ENCODE assay signal across 17 cellular contexts in genomic region chr22:26318975-26319374, GRCh38.
DNase-seq lines count a peak whose midpoint lies in the region; ATAC-seq and TF ChIP-seq lines count a peak whose summit lies in the region.
"Had no signal": no experiment of that assay in that cellular context is flagged by ENCODE, and none has a peak within 500 bp of the region (broad histone marks: within the 10 kb centered on the region; RNA-seq: fewer than 3 reads in every experiment).

No MANE protein-coding gene starts in this region.

- no peak overlapping the region for H3K4me3 Mint-ChIP-seq in activated naive CD4-positive, alpha-beta T cell treated with anti-CD3 and anti-CD28 coated beads, Interleukin-2, amount 10 ng/mL, durations not matched to agents 7 days and 5 days
- H3K4me3 Mint-ChIP-seq in activated T-cell treated with anti-CD3 and anti-CD28 coated beads, Interleukin-2, amount 50 U/mL, for 72 hours: no peak overlapping the region
- H3K4me3 Mint-ChIP-seq in activated T-helper 2 cell treated with anti-CD3 and anti-CD28 coated beads, Interferon-gamma antibody, Interleukin-2, Interleukin-4, amounts not matched to agents 10 μg/mL and 5 μg/mL and 100 μg/mL, durations not matched to agents 14 hours and 24 hours and 36 hours (ENCODE audit: low read depth): no peak overlapping the region
- H3K4me3 Mint-ChIP-seq: activated T-cell treated with anti-CD3 and anti-CD28 coated beads, Interleukin-2, amount 50 U/mL, for 24 hours; CD14-positive monocyte; naive thymus-derived CD8-positive, alpha-beta T cell; type B pancreatic cell had no signal

- H3K9me3 Mint-ChIP-seq in activated naive CD4-positive, alpha-beta T cell treated with anti-CD3 and anti-CD28 coated beads, Interleukin-2, amount 10 ng/mL, durations not matched to agents 7 days and 5 days: no peaks in the 10 kb centered on the region
- no peaks in the 10 kb centered on the region for H3K9me3 Mint-ChIP-seq in activated T-cell treated with anti-CD3 and anti-CD28 coated beads, Interleukin-2, amount 50 U/mL, for 72 hours
- no peaks in the 10 kb centered on the region for H3K9me3 Mint-ChIP-seq in activated T-helper 2 cell treated with anti-CD3 and anti-CD28 coated beads, Interferon-gamma antibody, Interleukin-2, Interleukin-4, amounts not matched to agents 10 μg/mL and 5 μg/mL and 100 μg/mL, durations not matched to agents 14 hours and 24 hours and 36 hours
- H3K9me3 Mint-ChIP-seq: activated T-cell treated with anti-CD3 and anti-CD28 coated beads, Interleukin-2, amount 50 U/mL, for 24 hours; naive thymus-derived CD8-positive, alpha-beta T cell; type B pancreatic cell had no signal

- no peak overlapping the region for H3K27ac Mint-ChIP-seq in activated naive CD4-positive, alpha-beta T cell treated with anti-CD3 and anti-CD28 coated beads, Interleukin-2, amount 10 ng/mL, durations not matched to agents 7 days and 5 days
- H3K27ac Mint-ChIP-seq in activated T-cell treated with anti-CD3 and anti-CD28 coated beads, Interleukin-2, amount 50 U/mL, for 72 hours: no peak overlapping the region
- no peak overlapping the region for H3K27ac Mint-ChIP-seq in activated T-helper 2 cell treated with anti-CD3 and anti-CD28 coated beads, Interferon-gamma antibody, Interleukin-2, Interleukin-4, amounts not matched to agents 10 μg/mL and 5 μg/mL and 100 μg/mL, durations not matched to agents 14 hours and 24 hours and 36 hours
- H3K27ac Mint-ChIP-seq: activated T-cell treated with anti-CD3 and anti-CD28 coated beads, Interleukin-2, amount 50 U/mL, for 24 hours; CD14-positive monocyte; naive thymus-derived CD8-positive, alpha-beta T cell; type B pancreatic cell had no signal

- peak; percentile 31 for TF ChIP-seq CTCF in GM10266 (IDR thresholded peaks at IDR 0.05; ENCODE audit: control insufficient read depth, insufficient read depth, low read depth, missing control alignments)

- ATAC-seq in activated T-cell treated with anti-CD3 and anti-CD28 coated beads, Interleukin-2, amount 50 U/mL, for 72 hours (replicated peaks in 1 of 2): no peak
- ATAC-seq: body of pancreas; esophagus mucosa; naive thymus-derived CD8-positive, alpha-beta T cell had no signal

- intact Hi-C loops in activated T-helper 2 cell treated with anti-CD3 and anti-CD28 coated beads, Interferon-gamma antibody, Interleukin-2, Interleukin-4, amounts not matched to agents 10 μg/mL and 5 μg/mL and 100 μg/mL, durations not matched to agents 14 hours and 24 hours and 36 hours (cut with micrococcal nuclease): no loop called here

- CTCF ChIA-PET in activated naive CD4-positive, alpha-beta T cell treated with anti-CD3 and anti-CD28 coated beads, Interleukin-2, amount 10 ng/mL, durations not matched to agents 7 days and 5 days (lab: Charles Lee): interaction anchor here (0.6 kb wide), 1 partner anchor 222 kb away, joined by 3 read pairs; no protein-coding TSS in a partner anchor

- peak; percentile 50 for DNase-seq in AG08395 (ENCODE audit: low spot score)
- DNase-seq in GM10266 (ENCODE audit: extremely low spot score): no peak
- peak; percentile 57 for DNase-seq in NCI-H82 (lab: John Stamatoyannopoulos, UW)
- peak; percentile 13 for DNase-seq in dermis blood vessel endothelial cell
- no peak for DNase-seq in activated naive CD4-positive, alpha-beta T cell treated with anti-CD3 and anti-CD28 coated beads, Interleukin-2, amount 10 ng/mL, durations not matched to agents 7 days and 5 days
- no peak for DNase-seq in activated T-cell treated with anti-CD3 and anti-CD28 coated beads, Interleukin-2, amount 50 U/mL, for 72 hours
- DNase-seq in NCI-H1436 treated with DMSO at 0.1 percent for 48 hours (lab: John Stamatoyannopoulos, UW): no peak
- DNase-seq in activated T-helper 2 cell treated with anti-CD3 and anti-CD28 coated beads, Interferon-gamma antibody, Interleukin-2, Interleukin-4, amounts not matched to agents 10 μg/mL and 5 μg/mL and 100 μg/mL, durations not matched to agents 14 hours and 24 hours and 36 hours (ENCODE audit: low spot score): no peak
- DNase-seq: activated T-cell treated with anti-CD3 and anti-CD28 coated beads, Interleukin-2, amount 50 U/mL, for 24 hours; body of pancreas; islet precursor cell; naive thymus-derived CD8-positive, alpha-beta T cell; NCI-H2029; SHP77 had no signal

- H3K27me3 Mint-ChIP-seq in activated naive CD4-positive, alpha-beta T cell treated with anti-CD3 and anti-CD28 coated beads, Interleukin-2, amount 10 ng/mL, durations not matched to agents 7 days and 5 days: peaks cover 30% of the 10 kb centered on the region
- peaks cover 16% of the 10 kb centered on the region for H3K27me3 Mint-ChIP-seq in activated T-cell treated with anti-CD3 and anti-CD28 coated beads, Interleukin-2, amount 50 U/mL, for 72 hours (ENCODE audit: low read depth)
- peaks cover 10% of the 10 kb centered on the region for H3K27me3 Mint-ChIP-seq in activated T-helper 2 cell treated with anti-CD3 and anti-CD28 coated beads, Interferon-gamma antibody, Interleukin-2, Interleukin-4, amounts not matched to agents 10 μg/mL and 5 μg/mL and 100 μg/mL, durations not matched to agents 14 hours and 24 hours and 36 hours (ENCODE audit: low read depth)

- no peaks in the 10 kb centered on the region for H3K4me1 Mint-ChIP-seq in activated naive CD4-positive, alpha-beta T cell treated with anti-CD3 and anti-CD28 coated beads, Interleukin-2, amount 10 ng/mL, durations not matched to agents 7 days and 5 days
- H3K4me1 Mint-ChIP-seq in activated T-cell treated with anti-CD3 and anti-CD28 coated beads, Interleukin-2, amount 50 U/mL, for 72 hours (ENCODE audit: low read depth): no peaks in the 10 kb centered on the region
- no peaks in the 10 kb centered on the region for H3K4me1 Mint-ChIP-seq in activated T-helper 2 cell treated with anti-CD3 and anti-CD28 coated beads, Interferon-gamma antibody, Interleukin-2, Interleukin-4, amounts not matched to agents 10 μg/mL and 5 μg/mL and 100 μg/mL, durations not matched to agents 14 hours and 24 hours and 36 hours (ENCODE audit: low read depth)
- H3K4me1 Mint-ChIP-seq: CD14-positive monocyte had no signal

- no peaks in the 10 kb centered on the region for H3K36me3 Mint-ChIP-seq in activated naive CD4-positive, alpha-beta T cell treated with anti-CD3 and anti-CD28 coated beads, Interleukin-2, amount 10 ng/mL, durations not matched to agents 7 days and 5 days
- no peaks in the 10 kb centered on the region for H3K36me3 Mint-ChIP-seq in activated T-cell treated with anti-CD3 and anti-CD28 coated beads, Interleukin-2, amount 50 U/mL, for 72 hours (ENCODE audit: insufficient read depth in 2 of 2)
- H3K36me3 Mint-ChIP-seq in activated T-helper 2 cell treated with anti-CD3 and anti-CD28 coated beads, Interferon-gamma antibody, Interleukin-2, Interleukin-4, amounts not matched to agents 10 μg/mL and 5 μg/mL and 100 μg/mL, durations not matched to agents 14 hours and 24 hours and 36 hours (ENCODE audit: low read depth): no peaks in the 10 kb centered on the region
- H3K36me3 Mint-ChIP-seq: CD14-positive monocyte; naive thymus-derived CD8-positive, alpha-beta T cell; type B pancreatic cell had no signal

Comparison
In these comparisons a context has a peak if more than half of its experiments do, and no peak if none do; other contexts are left out.
1. DNase-seq: peak in AG08395 (single experiment), NCI-H82 (single experiment) and dermis blood vessel endothelial cell (single experiment); none in GM10266 (single experiment), activated naive CD4-positive, alpha-beta T cell treated with anti-CD3 and anti-CD28 coated beads, Interleukin-2, amount 10 ng/mL, durations not matched to agents 7 days and 5 days (single experiment), activated T-cell treated with anti-CD3 and anti-CD28 coated beads, Interleukin-2, amount 50 U/mL, for 72 hours (0 of 2), NCI-H1436 treated with DMSO at 0.1 percent for 48 hours (single experiment) and activated T-helper 2 cell treated with anti-CD3 and anti-CD28 coated beads, Interferon-gamma antibody, Interleukin-2, Interleukin-4, amounts not matched to agents 10 μg/mL and 5 μg/mL and 100 μg/mL, durations not matched to agents 14 hours and 24 hours and 36 hours (single experiment).